1 cellular context compared by ENCODE assay signal in genomic region chr12:14771651-14772137, GRCh38.
TF ChIP-seq lines count a peak whose summit lies in the region.

No MANE protein-coding gene starts in this region.

TF ChIP-seq in HepG2, 621 proteins besides CTCF, POLR2A, EP300 and RAD21:
- TF ChIP-seq GFI1 (CRISPR knock-in tag; IDR thresholded peaks at IDR 0.05; ENCODE audit: borderline replicate concordance) (no peak), STAT5B (CRISPR knock-in tag; IDR thresholded peaks at IDR 0.05) (no peak), ZNF143 (CRISPR knock-in tag; IDR thresholded peaks at IDR 0.05) (no peak), MAFG (CRISPR knock-in tag; IDR thresholded peaks at IDR 0.05) (no peak), ZBTB42 (CRISPR knock-in tag; IDR thresholded peaks at IDR 0.05) (no peak), TERF1 (CRISPR knock-in tag; IDR thresholded peaks at IDR 0.05) (no peak)
